Comparison of ENCODE assay signal across 8 cellular contexts in genomic region chr17:31842416-31843381, GRCh38. TPM values are rescaled to one million over a fixed set of nuclear protein-coding genes. Genes with fewer than 3 reads are reported as not detected.
A peak's percentile ranks its signal among the peaks of the same experiment; 100 is the strongest.
DNase-seq lines count a peak whose midpoint lies in the region; ATAC-seq, FAIRE-seq and TF ChIP-seq lines count a peak whose summit lies in the region.

No MANE protein-coding gene starts in this region.

- peaks cover 2 to 23% (median 17%) of the 10 kb centered on the region in 4 donors for H3K4me1 ChIP-seq in liver (ENCODE audit: control insufficient read depth in 4 of 4, insufficient read depth in 4 of 4, low read length in 3 of 4)

- peak; percentile 95 to 96 for TF ChIP-seq RAD21 in liver (IDR thresholded peaks at IDR 0.05)

- peak; percentile 80 for DNase-seq in AG08395 (ENCODE audit: low spot score)
- DNase-seq in H54 (ENCODE audit: insufficient read length, low spot score): peak; percentile 53
- DNase-seq in NCI-H524 (lab: John Stamatoyannopoulos, UW): peak; percentile 81 to 92
- DNase-seq in activated CD4-positive, alpha-beta T cell treated with anti-CD3 and anti-CD28 coated beads, Interleukin-2, amount 50 U/mL, for 1 hour: peak; percentile 58
- DNase-seq in dorsolateral prefrontal cortex: peak; percentile 53 to 85 (median 70)
- peak; percentile 53 for DNase-seq in stimulated activated CD4-positive, alpha-beta T cell treated with anti-CD3 and anti-CD28 coated beads, Interleukin-4, amount 100 ng/mL, for 1 hour

- TF ChIP-seq CTCF in dorsolateral prefrontal cortex (IDR thresholded peaks at IDR 0.05 in 54 of 56, conservative IDR thresholded peaks at IDR 0.05 in 2 of 56; ENCODE audit: low read depth in 1 of 56, partially characterized antibody in 56 of 56) (peak; percentile 85 to 99 (median 95)), liver (IDR thresholded peaks at IDR 0.05; ENCODE audit: low read depth, low read length, missing input control) (peak; percentile 98)

- peak overlapping the region in 42 of 59 donors; percentile 1 to 79 (median 50) for H3K27ac ChIP-seq in dorsolateral prefrontal cortex
- H3K27ac ChIP-seq in liver (ENCODE audit: low read depth in 1 of 2, low read length in 2 of 2): peak overlapping the region; percentile 62 to 83

- H3K4me3 ChIP-seq in dorsolateral prefrontal cortex (peak overlapping the region in 57 of 59 donors; percentile 12 to 68 (median 43)), liver (ENCODE audit: low read depth in 1 of 3, low read length in 3 of 3) (peak overlapping the region; percentile 41 to 75 (median 42))

- no peak for ATAC-seq in HG03520 (IDR thresholded peaks at IDR 0.05; ENCODE audit: unreplicated experiment)

- H3K27me3 ChIP-seq in dorsolateral prefrontal cortex (no peaks in the 10 kb centered on the region), liver (ENCODE audit: control insufficient read depth in 4 of 4, insufficient read depth in 4 of 4, low read length in 3 of 4) (no peaks in the 10 kb centered on the region)

- WGBS in liver: 9% methylated on average over 23 of the region's 23 CpGs

- TF ChIP-seq POLR2A in H54 (IDR thresholded peaks at IDR 0.05; ENCODE audit: low read depth, low read length): no peak

- no peaks in the 10 kb centered on the region for H3K36me3 ChIP-seq in liver (ENCODE audit: control insufficient read depth in 4 of 4, insufficient read depth in 3 of 4, low read depth in 1 of 4, low read length in 3 of 4)

- intact Hi-C loops in dorsolateral prefrontal cortex (cut with DNase I): loop anchor here (2.0 to 10.0 kb wide), 6 partner anchors 284 to 458 kb away; partner anchors contain the start of gene RAB11FIP4 (in 1 of the 2)

- H3K9ac ChIP-seq in liver (ENCODE audit: low read depth in 1 of 2, low read length in 2 of 2): peak overlapping the region; percentile 60 to 67

- no peak for FAIRE-seq in H54 (lab: Jason Lieb, UNC)

- H3K9me3 ChIP-seq in liver (ENCODE audit: control insufficient read depth in 4 of 4, low read length in 3 of 4): no peaks in the 10 kb centered on the region

TF ChIP-seq in liver, 16 proteins besides CTCF, POLR2A, EP300 and RAD21:
- TF ChIP-seq HNF4A (conservative IDR thresholded peaks at IDR 0.05) (peak in 1 of 2 donors; percentile 5), JUND (IDR thresholded peaks at IDR 0.05) (no peak), YY1 (IDR thresholded peaks at IDR 0.05) (peak; percentile 72), REST (IDR thresholded peaks at IDR 0.05) (peak; percentile 9), ZBTB33 (IDR thresholded peaks at IDR 0.05) (no peak), MAX (IDR thresholded peaks at IDR 0.05) (peak; percentile 76), RXRA (IDR thresholded peaks at IDR 0.05) (peak; percentile 32 to 53), ATF3 (IDR thresholded peaks at IDR 0.05) (no peak), NR2F2 (IDR thresholded peaks at IDR 0.05) (peak; percentile 29), HNF4G (IDR thresholded peaks at IDR 0.05) (peak; percentile 36), FOXA2 (IDR thresholded peaks at IDR 0.05) (peak; percentile 91), EGR1 (IDR thresholded peaks at IDR 0.05; ENCODE audit: low read depth in 2 of 2) (no peak), GABPA (IDR thresholded peaks at IDR 0.05 in 1 of 2, conservative IDR thresholded peaks at IDR 0.05 in 1 of 2) (no peak), FOXA1 (IDR thresholded peaks at IDR 0.05) (peak; percentile 67), TAF1 (conservative IDR thresholded peaks at IDR 0.05) (no peak), SP1 (IDR thresholded peaks at IDR 0.05) (peak; percentile 23)
TF ChIP-seq in liver: peak in this region for 10.

RNA-seq across cellular contexts. Expression of gene COPRS, which starts 16.3 kb away (rescaled TPM):
- 100 to 1,000 TPM in 11 of 120 experiments, 10 to 100 TPM in 109; 43.0 to 121 (median 76.8) TPM for total RNA-seq in dorsolateral prefrontal cortex
- 10 to 100 TPM; 15.4 to 24.9 TPM for total RNA-seq in liver
- 10 to 100 TPM; 30.3 to 50.6 TPM for polyA plus RNA-seq in liver

RNA-seq across cellular contexts. Expression of gene UTP6, which starts 58.8 kb away (rescaled TPM):
- 10 to 100 TPM; 37.5 to 72.3 (median 51.8) TPM for total RNA-seq in dorsolateral prefrontal cortex
- 10 to 100 TPM; 15.1 to 20.6 TPM for total RNA-seq in liver
- 10 to 100 TPM; 12.0 to 20.0 TPM for polyA plus RNA-seq in liver
